Comparison of ENCODE assay signal across 26 cellular contexts in the genomic region with DNA sequence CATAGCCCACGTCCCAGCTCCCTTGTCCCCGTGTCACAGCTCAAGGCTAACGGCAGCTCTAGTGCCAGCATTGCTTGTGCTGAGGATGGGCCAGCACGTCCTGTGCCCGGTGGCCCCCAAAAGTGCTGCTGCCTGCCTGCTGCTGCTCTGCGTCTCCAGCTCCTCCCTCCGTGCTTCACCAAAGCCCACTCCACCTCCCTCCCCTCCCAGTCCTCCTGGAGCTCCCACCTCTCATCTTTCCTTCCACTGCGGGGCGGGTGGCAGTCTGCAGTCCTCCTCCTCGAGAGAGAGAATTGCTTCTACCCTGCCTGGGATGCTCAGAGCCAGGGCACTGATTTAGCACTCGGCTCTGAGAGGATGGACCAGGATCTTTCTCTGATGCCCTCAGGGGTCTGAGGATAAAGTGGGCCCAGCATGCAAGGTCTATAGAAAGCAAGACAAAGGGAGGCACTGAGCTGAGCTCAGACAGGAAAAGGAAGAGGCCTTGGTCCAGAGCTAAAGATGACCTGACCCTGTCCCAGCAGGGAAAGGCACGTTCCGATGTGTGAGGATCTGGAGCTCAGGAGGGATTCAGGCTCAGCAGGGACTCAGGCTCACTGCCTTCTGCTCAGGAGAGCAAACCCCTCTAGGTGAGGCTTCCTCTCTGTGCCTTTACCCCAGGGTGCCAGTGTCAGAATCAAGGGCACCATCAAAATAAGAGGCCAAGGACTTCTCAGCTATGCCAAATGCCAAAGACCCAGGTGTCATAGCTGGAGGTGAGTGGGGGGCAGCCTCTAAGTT.
A peak's percentile ranks its signal among the peaks of the same experiment; 100 is the strongest.
DNase-seq lines count a peak whose midpoint lies in the region; ATAC-seq, FAIRE-seq and TF ChIP-seq lines count a peak whose summit lies in the region.
"Had no signal": no experiment of that assay in that cellular context is flagged by ENCODE, and none has a peak within 500 bp of the region (broad histone marks: within the 10 kb centered on the region; RNA-seq: fewer than 3 reads in every experiment).

No MANE protein-coding gene starts in this region.

- FAIRE-seq in kidney (lab: Jason Lieb, UNC): no peak
- FAIRE-seq: colon, islet of Langerhans, RCC 7860 had no signal

- H3K79me2 ChIP-seq in osteoblast (ENCODE audit: insufficient read depth, low read length): no peaks in the 10 kb centered on the region

- no peak for ATAC-seq in CD4-positive, CD25-positive, alpha-beta regulatory T cell (ENCODE audit: low read depth in 2 of 2)
- ATAC-seq in GM18505 (IDR thresholded peaks at IDR 0.05; ENCODE audit: unreplicated experiment) (no peak), HG02588 (IDR thresholded peaks at IDR 0.05; ENCODE audit: unreplicated experiment) (no peak), GM19023 (IDR thresholded peaks at IDR 0.05; ENCODE audit: unreplicated experiment) (no peak)
- ATAC-seq: activated T-cell treated with anti-CD3 and anti-CD28 coated beads, Interleukin-2, amount 50 U/mL, for 4 hours; gastroesophageal sphincter; lower lobe of right lung had no signal

- H3K4me2 ChIP-seq in osteoblast (ENCODE audit: insufficient read depth, low read length): no peak overlapping the region

- H3K27me3 Mint-ChIP-seq in CD4-positive, CD25-positive, alpha-beta regulatory T cell: peaks cover 7% of the 10 kb centered on the region
- H3K27me3 Mint-ChIP-seq in IgD-negative memory B cell: no peaks in the 10 kb centered on the region

- no peaks in the 10 kb centered on the region for H3K4me1 ChIP-seq in CD4-positive, CD25-positive, alpha-beta regulatory T cell (ENCODE audit: control insufficient read depth, insufficient read depth, low read length, poor library complexity, severe bottlenecking)
- H3K4me1 ChIP-seq in kidney (ENCODE audit: control insufficient read depth in 1 of 2, insufficient read depth in 1 of 2, low read depth in 1 of 2, low read length in 2 of 2): no peaks in the 10 kb centered on the region
- H3K4me1 ChIP-seq in osteoblast (ENCODE audit: insufficient read depth, low read length): peaks cover 4% of the 10 kb centered on the region
- H3K4me1 ChIP-seq: breast epithelium, lower lobe of right lung, SJSA1 had no signal

- no peak for DNase-seq in CD4-positive, CD25-positive, alpha-beta regulatory T cell
- DNase-seq in kidney: peak; percentile 51
- DNase-seq in osteoblast (ENCODE audit: insufficient read length, low spot score, missing footprints): peak; percentile 13
- DNase-seq: activated CD8-positive, alpha-beta memory T cell treated with anti-CD3 and anti-CD28 coated beads for 24 hours; activated T-cell treated with anti-CD3 and anti-CD28 coated beads, Interleukin-2, amount 50 U/mL, for 4 hours; amniotic stem cell; KG1; lower lobe of right lung; NCI-H1436 treated with DMSO at 0.1 percent for 48 hours; NK-92 treated with Interleukin-12 subunit alpha and Interleukin-12 subunit beta, amount 100 ng/mL, for 24 hours; occipital lobe; spleen; stimulated activated CD4-positive, alpha-beta T cell treated with anti-CD3 and anti-CD28 coated beads, Interleukin-4, amount 100 ng/mL, for 1 hour had no signal

- H4K20me1 ChIP-seq in osteoblast (ENCODE audit: insufficient read depth, low read length): peaks cover 2% of the 10 kb centered on the region

- H3K4me1 Mint-ChIP-seq in CD4-positive, CD25-positive, alpha-beta regulatory T cell: peaks cover 2 to 10% (median 8%) of the 10 kb centered on the region in 4 donors
- peaks cover 6 to 13% (median 6%) of the 10 kb centered on the region in 3 donors for H3K4me1 Mint-ChIP-seq in IgD-negative memory B cell

- no peak for TF ChIP-seq CTCF in kidney (IDR thresholded peaks at IDR 0.05; ENCODE audit: borderline replicate concordance, extremely low read depth, insufficient read depth)
- TF ChIP-seq CTCF in osteoblast (IDR thresholded peaks at IDR 0.05; ENCODE audit: extremely low read depth, low read depth, low read length): no peak

- H3K27ac ChIP-seq in CD4-positive, CD25-positive, alpha-beta regulatory T cell (ENCODE audit: insufficient read depth, low read length, poor library complexity, severe bottlenecking): no peak overlapping the region
- H3K27ac ChIP-seq in kidney (ENCODE audit: low read depth in 2 of 2, low read length in 2 of 2) (no peak overlapping the region), osteoblast (ENCODE audit: low read depth, low read length) (no peak overlapping the region)
- H3K27ac ChIP-seq: breast epithelium, gastroesophageal sphincter, lower lobe of right lung, right atrium auricular region, SJSA1, spleen, thoracic aorta had no signal

- H2AFZ ChIP-seq in osteoblast (ENCODE audit: low read length): no peak overlapping the region

- H3K4me3 Mint-ChIP-seq in CD4-positive, CD25-positive, alpha-beta regulatory T cell: peak overlapping the region in 1 of 4 donors; percentile 30
- no peak overlapping the region for H3K4me3 Mint-ChIP-seq in IgD-negative memory B cell
- H3K4me3 Mint-ChIP-seq: activated T-cell treated with anti-CD3 and anti-CD28 coated beads, Interleukin-2, amount 50 U/mL, for 4 hours; CD14-positive monocyte had no signal

- H3K4me3 ChIP-seq in CD4-positive, CD25-positive, alpha-beta regulatory T cell (ENCODE audit: low read depth, low read length): no peak overlapping the region
- H3K4me3 ChIP-seq in kidney (ENCODE audit: low read length in 2 of 2) (no peak overlapping the region), osteoblast (ENCODE audit: insufficient read depth, low read length) (no peak overlapping the region)
- H3K4me3 ChIP-seq: breast epithelium, gastroesophageal sphincter, lower lobe of right lung, right atrium auricular region, SJSA1, spleen, thoracic aorta had no signal

- H3K9me3 ChIP-seq in CD4-positive, CD25-positive, alpha-beta regulatory T cell (ENCODE audit: control insufficient read depth in 2 of 2, low read length in 2 of 2): no peaks in the 10 kb centered on the region
- H3K9me3 ChIP-seq in kidney (ENCODE audit: control insufficient read depth in 1 of 2, low read length in 2 of 2) (no peaks in the 10 kb centered on the region), osteoblast (ENCODE audit: low read depth, low read length) (no peaks in the 10 kb centered on the region)
- H3K9me3 ChIP-seq: breast epithelium, gastroesophageal sphincter, lower lobe of right lung, right atrium auricular region, SJSA1, spleen, thoracic aorta had no signal

- peak overlapping the region; percentile 16 to 100 (median 91) for H3K27ac Mint-ChIP-seq in CD4-positive, CD25-positive, alpha-beta regulatory T cell
- peak overlapping the region in 2 of 3 donors; percentile 39 to 80 for H3K27ac Mint-ChIP-seq in IgD-negative memory B cell

- no peaks in the 10 kb centered on the region for H3K27me3 ChIP-seq in CD4-positive, CD25-positive, alpha-beta regulatory T cell (ENCODE audit: control insufficient read depth, insufficient read depth, low read length)
- no peaks in the 10 kb centered on the region for H3K27me3 ChIP-seq in osteoblast (ENCODE audit: insufficient read depth, low read length)
- H3K27me3 ChIP-seq: breast epithelium, gastroesophageal sphincter, right atrium auricular region, SJSA1, spleen had no signal

- peaks cover 0 to 4% (median 1%) of the 10 kb centered on the region in 7 donors for H3K9me3 Mint-ChIP-seq in CD4-positive, CD25-positive, alpha-beta regulatory T cell
- H3K9me3 Mint-ChIP-seq in IgD-negative memory B cell: no peaks in the 10 kb centered on the region
- H3K9me3 Mint-ChIP-seq: activated T-cell treated with anti-CD3 and anti-CD28 coated beads, Interleukin-2, amount 50 U/mL, for 4 hours had no signal

- no peak overlapping the region for H3K9ac ChIP-seq in kidney (ENCODE audit: low read length in 2 of 2)

- TF ChIP-seq POLR2A in GM18505 (IDR thresholded peaks at IDR 0.05; ENCODE audit: borderline replicate concordance, extremely low read depth, insufficient read depth, insufficient read length): no peak

- intact Hi-C loops in kidney (cut with DNase I): no loop called here

- no peaks in the 10 kb centered on the region for H3K36me3 ChIP-seq in CD4-positive, CD25-positive, alpha-beta regulatory T cell (ENCODE audit: control insufficient read depth, insufficient read depth, low read length)
- H3K36me3 ChIP-seq in kidney (ENCODE audit: control insufficient read depth in 1 of 2, insufficient read depth in 2 of 2, low read length in 2 of 2): no peaks in the 10 kb centered on the region
- peaks cover 18% of the 10 kb centered on the region for H3K36me3 ChIP-seq in osteoblast (ENCODE audit: insufficient read depth, low read length)
- H3K36me3 ChIP-seq: breast epithelium had no signal

- H3K36me3 Mint-ChIP-seq in CD4-positive, CD25-positive, alpha-beta regulatory T cell: no peaks in the 10 kb centered on the region
- H3K36me3 Mint-ChIP-seq in IgD-negative memory B cell: no peaks in the 10 kb centered on the region
- H3K36me3 Mint-ChIP-seq: CD14-positive monocyte had no signal

Comparison
In these comparisons a context has a peak if more than half of its experiments do, and no peak if none do; other contexts are left out.
1. DNase-seq: peak in kidney (single experiment) and osteoblast (single experiment); none in CD4-positive, CD25-positive, alpha-beta regulatory T cell (0 of 3).